1 cellular context compared by ENCODE assay signal in the genomic region with DNA sequence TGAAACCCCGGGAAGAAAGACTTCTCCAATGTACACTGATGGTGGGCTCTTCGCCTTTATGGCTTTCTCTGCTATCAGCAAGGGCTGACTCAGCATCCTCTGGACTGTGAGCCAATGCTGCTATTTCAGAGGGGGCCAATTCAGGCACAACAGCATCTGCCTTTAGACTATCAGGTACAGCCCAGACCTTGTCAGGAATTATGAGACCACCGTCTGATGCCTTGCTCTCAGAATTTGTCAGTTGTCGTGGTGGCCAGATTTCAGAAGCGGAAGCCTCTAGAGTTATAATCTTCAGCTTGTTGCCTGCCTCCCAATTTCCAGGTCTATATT.
A peak's percentile ranks its signal among the peaks of the same experiment; 100 is the strongest.
TF ChIP-seq lines count a peak whose summit lies in the region.

No MANE protein-coding gene starts in this region.

TF ChIP-seq in GM12878, 131 proteins besides CTCF, POLR2A, EP300 and RAD21 (continued from another document):
- 0 out of 2 replicates have a peak, but pooled peaks have one; percentile 64 for TF ChIP-seq BCLAF1 (IDR thresholded peaks at IDR 0.05)
- peak; percentile 5 for TF ChIP-seq HDAC6 (IDR thresholded peaks at IDR 0.05; ENCODE audit: unreplicated experiment)
- TF ChIP-seq PAX5 (IDR thresholded peaks at IDR 0.05; ENCODE audit: borderline replicate concordance, low read depth, low read length): 0 out of 2 replicates have a peak, but pooled peaks have one; percentile 1
- TF ChIP-seq REST (IDR thresholded peaks at IDR 0.05; ENCODE audit: low read depth, low read length): no peak
- no peak for TF ChIP-seq KLF5 (IDR thresholded peaks at IDR 0.05; ENCODE audit: partially characterized antibody)
- 0 out of 2 replicates have a peak, but pooled peaks have one; percentile 8 for TF ChIP-seq SIN3A (IDR thresholded peaks at IDR 0.05; ENCODE audit: low read depth, low read length)
- TF ChIP-seq, protein P1, sequence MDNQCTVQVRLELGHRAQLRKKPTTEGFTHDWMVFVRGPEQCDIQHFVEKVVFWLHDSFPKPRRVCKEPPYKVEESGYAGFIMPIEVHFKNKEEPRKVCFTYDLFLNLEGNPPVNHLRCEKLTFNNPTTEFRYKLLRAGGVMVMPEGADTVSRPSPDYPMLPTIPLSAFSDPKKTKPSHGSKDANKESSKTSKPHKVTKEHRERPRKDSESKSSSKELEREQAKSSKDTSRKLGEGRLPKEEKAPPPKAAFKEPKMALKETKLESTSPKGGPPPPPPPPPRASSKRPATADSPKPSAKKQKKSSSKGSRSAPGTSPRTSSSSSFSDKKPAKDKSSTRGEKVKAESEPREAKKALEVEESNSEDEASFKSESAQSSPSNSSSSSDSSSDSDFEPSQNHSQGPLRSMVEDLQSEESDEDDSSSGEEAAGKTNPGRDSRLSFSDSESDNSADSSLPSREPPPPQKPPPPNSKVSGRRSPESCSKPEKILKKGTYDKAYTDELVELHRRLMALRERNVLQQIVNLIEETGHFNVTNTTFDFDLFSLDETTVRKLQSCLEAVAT (IDR thresholded peaks at IDR 0.05): peak; percentile 14
- TF ChIP-seq LARP7 (IDR thresholded peaks at IDR 0.05): peak; percentile 52
- TF ChIP-seq SUZ12 (IDR thresholded peaks at IDR 0.05; ENCODE audit: unreplicated experiment): no peak
- no peak for TF ChIP-seq PRDM15 (CRISPR knock-in tag; IDR thresholded peaks at IDR 0.05)
- no peak for TF ChIP-seq TCF12 (IDR thresholded peaks at IDR 0.05; ENCODE audit: low read depth, low read length)
